ENCODE assay signal across 9 cellular contexts in genomic region chr13:92805766-92806165, GRCh38.
A peak's percentile ranks its signal among the peaks of the same experiment; 100 is the strongest.
DNase-seq lines count a peak whose midpoint lies in the region; ATAC-seq and TF ChIP-seq lines count a peak whose summit lies in the region.
"Had no signal": no experiment of that assay in that cellular context is flagged by ENCODE, and none has a peak within 500 bp of the region (broad histone marks: within the 10 kb centered on the region; RNA-seq: fewer than 3 reads in every experiment).

No MANE protein-coding gene starts in this region.

- 0 out of 2 replicates have a peak, but pooled peaks cover 2% of the 10 kb centered on the region for H3K9me3 ChIP-seq in SJSA1 (replicated peaks)
- no peaks in the 10 kb centered on the region for H3K9me3 ChIP-seq in gastroesophageal sphincter
- no peaks in the 10 kb centered on the region for H3K9me3 ChIP-seq in testis
- no peaks in the 10 kb centered on the region for H3K9me3 ChIP-seq in BE2C

- no peaks in the 10 kb centered on the region for H3K9me3 Mint-ChIP-seq in activated CD8-positive, alpha-beta memory T cell treated with anti-CD3 and anti-CD28 coated beads, Interleukin-2, amount 10 ng/mL, durations not matched to agents 7 days and 5 days (ENCODE audit: low read depth)

- TF ChIP-seq EP300 in gastroesophageal sphincter (IDR thresholded peaks at IDR 0.05), result no peak

- H3K36me3 ChIP-seq in SJSA1 (no peaks in the 10 kb centered on the region), gastroesophageal sphincter (no peaks in the 10 kb centered on the region), testis (ENCODE audit: low read depth, missing control alignments) (no peaks in the 10 kb centered on the region), BE2C (no peaks in the 10 kb centered on the region)

- peaks cover 3% of the 10 kb centered on the region for H3K4me1 Mint-ChIP-seq in activated CD8-positive, alpha-beta memory T cell treated with anti-CD3 and anti-CD28 coated beads, Interleukin-2, amount 10 ng/mL, durations not matched to agents 7 days and 5 days

- CTCF ChIA-PET in activated CD8-positive, alpha-beta memory T cell treated with anti-CD3 and anti-CD28 coated beads, Interleukin-2, amount 10 ng/mL, durations not matched to agents 7 days and 5 days (lab: Charles Lee), result no interaction called here

- H3K4me1 ChIP-seq in SJSA1 (replicated peaks), result peaks cover 34% of the 10 kb centered on the region
- no peaks in the 10 kb centered on the region for H3K4me1 ChIP-seq in gastroesophageal sphincter
- no peaks in the 10 kb centered on the region for H3K4me1 ChIP-seq in testis
- H3K4me1 ChIP-seq in BE2C, result no peaks in the 10 kb centered on the region

- peak overlapping the region; percentile 65 for H3K4me3 Mint-ChIP-seq in activated CD8-positive, alpha-beta memory T cell treated with anti-CD3 and anti-CD28 coated beads, Interleukin-2, amount 10 ng/mL, durations not matched to agents 7 days and 5 days

- TF ChIP-seq CTCF in gastroesophageal sphincter (IDR thresholded peaks at IDR 0.05) (no peak), testis (IDR thresholded peaks at IDR 0.05) (no peak), BE2C (IDR thresholded peaks at IDR 0.05; ENCODE audit: low read depth, low read length) (no peak)

- intact Hi-C loops in testis (cut with DNase I; ENCODE audit: low total_unique reads), result no loop called here

- TF ChIP-seq POLR2A in gastroesophageal sphincter (IDR thresholded peaks at IDR 0.05) (no peak), testis (IDR thresholded peaks at IDR 0.05) (no peak)

- H3K27ac ChIP-seq in SJSA1, result peak overlapping the region; percentile 10; the same call in 1 of the 2 replicates
- peak overlapping the region in 2 of 4 donors; percentile 12 to 31 for H3K27ac ChIP-seq in gastroesophageal sphincter
- peak overlapping the region; percentile 9 to 60 for H3K27ac ChIP-seq in testis

- no peaks in the 10 kb centered on the region for H3K27me3 Mint-ChIP-seq in activated CD8-positive, alpha-beta memory T cell treated with anti-CD3 and anti-CD28 coated beads, Interleukin-2, amount 10 ng/mL, durations not matched to agents 7 days and 5 days

- no peak for DNase-seq in activated CD8-positive, alpha-beta memory T cell treated with anti-CD3 and anti-CD28 coated beads, Interleukin-2, amount 10 ng/mL, durations not matched to agents 7 days and 5 days
- no peak for DNase-seq in activated CD8-positive, alpha-beta memory T cell treated with anti-CD3 and anti-CD28 coated beads, Interleukin-2, amount 50 U/mL, for 4 hours
- DNase-seq in SJSA1 (ENCODE audit: low read depth in 1 of 2, low spot score in 2 of 2) (no peak), testis (no peak), mesenteric fat pad (ENCODE audit: low spot score) (no peak), BE2C (no peak)
- DNase-seq: AML-193 had no signal

- no peak for ATAC-seq in activated CD8-positive, alpha-beta memory T cell treated with anti-CD3 and anti-CD28 coated beads, Interleukin-2, amount 10 ng/mL, durations not matched to agents 7 days and 5 days
- no peak for ATAC-seq in gastroesophageal sphincter
- no peak for ATAC-seq in GM21423 (IDR thresholded peaks at IDR 0.05; ENCODE audit: unreplicated experiment)

- H3K36me3 Mint-ChIP-seq in activated CD8-positive, alpha-beta memory T cell treated with anti-CD3 and anti-CD28 coated beads, Interleukin-2, amount 10 ng/mL, durations not matched to agents 7 days and 5 days, result no peaks in the 10 kb centered on the region

- peak overlapping the region; percentile 28 for H3K4me3 ChIP-seq in SJSA1
- peak overlapping the region; percentile 25 to 26 for H3K4me3 ChIP-seq in gastroesophageal sphincter
- peak overlapping the region; percentile 15 to 27 for H3K4me3 ChIP-seq in testis
- no peak overlapping the region for H3K4me3 ChIP-seq in BE2C (ENCODE audit: low read depth, low read length)

- H3K27me3 ChIP-seq in SJSA1 (replicated peaks), result no peaks in the 10 kb centered on the region
- H3K27me3 ChIP-seq in gastroesophageal sphincter, result no peaks in the 10 kb centered on the region
- no peaks in the 10 kb centered on the region for H3K27me3 ChIP-seq in testis
- no peaks in the 10 kb centered on the region for H3K27me3 ChIP-seq in BE2C

- no peak overlapping the region for H3K27ac Mint-ChIP-seq in activated CD8-positive, alpha-beta memory T cell treated with anti-CD3 and anti-CD28 coated beads, Interleukin-2, amount 10 ng/mL, durations not matched to agents 7 days and 5 days
